In genomic region chr7:72493850-72494661, GRCh38 we compare ENCODE assay signal across 8 cellular contexts.
A peak's percentile ranks its signal among the peaks of the same experiment; 100 is the strongest.
DNase-seq lines count a peak whose midpoint lies in the region; ATAC-seq and TF ChIP-seq lines count a peak whose summit lies in the region.

No MANE protein-coding gene starts in this region.

- ATAC-seq in GM19023 (IDR thresholded peaks at IDR 0.05; ENCODE audit: unreplicated experiment), result peak; percentile 64
- ATAC-seq in activated CD4-positive, alpha-beta T cell treated with anti-CD3 and anti-CD28 coated beads for 36 hours, result no peak
- no peak for ATAC-seq in effector memory CD8-positive, alpha-beta T cell (replicated peaks)
- ATAC-seq in stimulated activated naive CD8-positive, alpha-beta T cell treated with anti-CD3 and anti-CD28 coated beads, Interleukin-15, Interleukin-2, amounts not matched to agents 100 U/mL and 50 U/mL, for 24 hours, result no peak
- no peak for ATAC-seq in GM21367 (IDR thresholded peaks at IDR 0.05; ENCODE audit: unreplicated experiment)

- no peaks in the 10 kb centered on the region for H3K4me1 Mint-ChIP-seq in activated CD4-positive, alpha-beta T cell treated with anti-CD3 and anti-CD28 coated beads for 36 hours
- no peaks in the 10 kb centered on the region for H3K4me1 Mint-ChIP-seq in effector memory CD8-positive, alpha-beta T cell (ENCODE audit: low read depth in 2 of 2)

- CTCF ChIA-PET in BJ (lab: Yijun Ruan, JAX), result interaction anchor here (0.6 to 2.0 kb wide), 4 partner anchors 17 to 463 kb away, joined by 3 to 6 read pairs (median 4); no protein-coding TSS in a partner anchor
- CTCF ChIA-PET in activated CD4-positive, alpha-beta T cell treated with anti-CD3 and anti-CD28 coated beads for 36 hours (lab: Charles Lee), result interaction anchor here (0.6 to 1.4 kb wide), 6 partner anchors 14 to 742 kb away, joined by 3 to 4 read pairs (median 3); no protein-coding TSS in a partner anchor

- no peaks in the 10 kb centered on the region for H3K36me3 ChIP-seq in BJ (ENCODE audit: control insufficient read depth, insufficient read depth, low read length)

- no peak overlapping the region for H3K27ac Mint-ChIP-seq in activated CD4-positive, alpha-beta T cell treated with anti-CD3 and anti-CD28 coated beads for 36 hours
- no peak overlapping the region for H3K27ac Mint-ChIP-seq in effector memory CD8-positive, alpha-beta T cell

- peaks cover 8% of the 10 kb centered on the region for H3K9me3 Mint-ChIP-seq in activated CD4-positive, alpha-beta T cell treated with anti-CD3 and anti-CD28 coated beads for 36 hours (ENCODE audit: low read depth)
- peaks cover 3 to 8% of the 10 kb centered on the region in 2 donors for H3K9me3 Mint-ChIP-seq in effector memory CD8-positive, alpha-beta T cell

- POLR2A ChIA-PET in BJ (lab: Charles Lee), result no interaction called here
- POLR2A ChIA-PET in activated CD4-positive, alpha-beta T cell treated with anti-CD3 and anti-CD28 coated beads for 36 hours (lab: Charles Lee), result no interaction called here

- no peaks in the 10 kb centered on the region for H3K36me3 Mint-ChIP-seq in activated CD4-positive, alpha-beta T cell treated with anti-CD3 and anti-CD28 coated beads for 36 hours (ENCODE audit: low read depth)
- H3K36me3 Mint-ChIP-seq in effector memory CD8-positive, alpha-beta T cell (ENCODE audit: insufficient read depth), result peaks cover 2% of the 10 kb centered on the region

- DNase-seq in BJ (ENCODE audit: low read depth) (no peak), NCI-H2107 (lab: John Stamatoyannopoulos, UW) (peak; percentile 29), medulla oblongata (ENCODE audit: extremely low spot score) (peak; percentile 84)
- peak; percentile 78 for DNase-seq in activated CD4-positive, alpha-beta T cell treated with anti-CD3 and anti-CD28 coated beads for 36 hours
- peak; percentile 9 to 24 (median 14) for DNase-seq in effector memory CD8-positive, alpha-beta T cell
- DNase-seq in stimulated activated naive CD8-positive, alpha-beta T cell treated with anti-CD3 and anti-CD28 coated beads, Interleukin-15, Interleukin-2, amounts not matched to agents 100 U/mL and 50 U/mL, for 24 hours, result peak; percentile 69

- intact Hi-C loops in activated CD4-positive, alpha-beta T cell treated with anti-CD3 and anti-CD28 coated beads for 36 hours (cut with DNase I, micrococcal nuclease), result loop anchor here (1.0 to 2.0 kb wide), 2 partner anchors 741 to 742 kb away; no protein-coding TSS in a partner anchor

- H3K4me3 ChIP-seq in BJ (ENCODE audit: low read depth, low read length), result no peak overlapping the region

- peaks cover 4% of the 10 kb centered on the region for H3K27me3 Mint-ChIP-seq in activated CD4-positive, alpha-beta T cell treated with anti-CD3 and anti-CD28 coated beads for 36 hours
- H3K27me3 Mint-ChIP-seq in effector memory CD8-positive, alpha-beta T cell, result peaks cover 0 to 15% of the 10 kb centered on the region in 2 donors

- H3K4me3 Mint-ChIP-seq in activated CD4-positive, alpha-beta T cell treated with anti-CD3 and anti-CD28 coated beads for 36 hours, result no peak overlapping the region
- H3K4me3 Mint-ChIP-seq in effector memory CD8-positive, alpha-beta T cell, result no peak overlapping the region

- no peaks in the 10 kb centered on the region for H3K27me3 ChIP-seq in BJ (ENCODE audit: control insufficient read depth, insufficient read depth, low read length)

- peak; percentile 49 for TF ChIP-seq CTCF in BJ (IDR thresholded peaks at IDR 0.05; ENCODE audit: insufficient read depth, low read depth, low read length)
